8 cellular contexts compared by ENCODE assay signal in genomic region chr15:25783607-25784131, GRCh38.
DNase-seq lines count a peak whose midpoint lies in the region; ATAC-seq and TF ChIP-seq lines count a peak whose summit lies in the region.

No MANE protein-coding gene starts in this region.

- POLR2A ChIA-PET in WTC11 (lab: Charles Lee): interaction anchor here (0.5 to 1.0 kb wide), 3 partner anchors 98 to 299 kb away, joined by 3 to 7 read pairs (median 3); no protein-coding TSS in a partner anchor

- no peaks in the 10 kb centered on the region for H3K36me3 Mint-ChIP-seq in WTC11
- H3K36me3 Mint-ChIP-seq in endothelial cell (ENCODE audit: low read depth, unreplicated experiment): no peaks in the 10 kb centered on the region

- no peak for DNase-seq in GM20000 (ENCODE audit: low spot score)
- peak; percentile 86 for DNase-seq in WTC11 (ENCODE audit: low spot score)
- DNase-seq in endothelial cell (ENCODE audit: low spot score): peak; percentile 61
- DNase-seq in stimulated activated CD4-positive, alpha-beta T cell treated with anti-CD3 and anti-CD28 coated beads, Interleukin-4, amount 100 ng/mL, for 24 hours: peak; percentile 54
- DNase-seq in head of caudate nucleus: no peak
- no peak for DNase-seq in GM19238 (ENCODE audit: insufficient read length, low spot score)

- H3K4me1 Mint-ChIP-seq in WTC11 (peaks cover 18% of the 10 kb centered on the region), endothelial cell (ENCODE audit: unreplicated experiment) (no peaks in the 10 kb centered on the region)

- no peaks in the 10 kb centered on the region for H3K27me3 Mint-ChIP-seq in WTC11 (ENCODE audit: low read depth)
- H3K27me3 Mint-ChIP-seq in endothelial cell (ENCODE audit: unreplicated experiment): peaks cover under 1% of the 10 kb centered on the region

- intact Hi-C loops in head of caudate nucleus (cut with DNase I): no loop called here

- H3K4me3 Mint-ChIP-seq in WTC11 (no peak overlapping the region), endothelial cell (ENCODE audit: unreplicated experiment) (no peak overlapping the region)

- TF ChIP-seq CTCF in GM20000 (IDR thresholded peaks at IDR 0.05; ENCODE audit: extremely low read depth, missing control alignments): peak; percentile 9
- peak; percentile 69 for TF ChIP-seq CTCF in WTC11 (IDR thresholded peaks at IDR 0.05)
- TF ChIP-seq CTCF in endothelial cell (IDR thresholded peaks at IDR 0.05; ENCODE audit: unreplicated experiment): peak; percentile 72

- H3K27ac Mint-ChIP-seq in WTC11: no peak overlapping the region
- H3K27ac Mint-ChIP-seq in endothelial cell (ENCODE audit: unreplicated experiment): no peak overlapping the region

- CTCF ChIA-PET in WTC11 (lab: Charles Lee): interaction anchor here (0.5 to 3.4 kb wide), 67 partner anchors 10 to 1097 kb away, joined by 3 to 72 read pairs (median 4); partner anchors contain the start of genes ATP10A and GABRA5

- no peaks in the 10 kb centered on the region for H3K9me3 Mint-ChIP-seq in WTC11
- no peaks in the 10 kb centered on the region for H3K9me3 Mint-ChIP-seq in endothelial cell (ENCODE audit: unreplicated experiment)

- ATAC-seq in WTC11 (peak; percentile 80), HG02588 (IDR thresholded peaks at IDR 0.05; ENCODE audit: unreplicated experiment) (no peak), HG03432 (IDR thresholded peaks at IDR 0.05; ENCODE audit: unreplicated experiment) (no peak)

TF ChIP-seq in WTC11, 78 proteins besides CTCF, POLR2A, EP300 and RAD21 (continues in another document):
- TF ChIP-seq ZNF423 (CRISPR knock-in tag; IDR thresholded peaks at IDR 0.05): 0 out of 2 replicates have a peak, but pooled peaks have one; percentile 6
- no peak for TF ChIP-seq RELA (CRISPR knock-in tag; IDR thresholded peaks at IDR 0.05; ENCODE audit: borderline replicate concordance)
- TF ChIP-seq STAT6 (CRISPR knock-in tag; conservative IDR thresholded peaks at IDR 0.05; ENCODE audit: low read depth): no peak
- TF ChIP-seq ZNF416 (CRISPR knock-in tag; IDR thresholded peaks at IDR 0.05): no peak
- TF ChIP-seq CDX4 (CRISPR knock-in tag; IDR thresholded peaks at IDR 0.05; ENCODE audit: borderline replicate concordance): no peak
- TF ChIP-seq NR2C2 (CRISPR knock-in tag; IDR thresholded peaks at IDR 0.05): no peak
- TF ChIP-seq ARID4B (CRISPR knock-in tag; IDR thresholded peaks at IDR 0.05; ENCODE audit: borderline replicate concordance): no peak
- TF ChIP-seq MYBL2 (CRISPR knock-in tag; IDR thresholded peaks at IDR 0.05): no peak
- TF ChIP-seq USF1 (CRISPR knock-in tag; IDR thresholded peaks at IDR 0.05): 0 out of 2 replicates have a peak, but pooled peaks have one; percentile 15
- no peak for TF ChIP-seq SP1 (CRISPR knock-in tag; conservative IDR thresholded peaks at IDR 0.05)
- TF ChIP-seq ZNF425 (CRISPR knock-in tag; conservative IDR thresholded peaks at IDR 0.05): no peak
- no peak for TF ChIP-seq E2F1 (CRISPR knock-in tag; IDR thresholded peaks at IDR 0.05)
- TF ChIP-seq CREM (CRISPR knock-in tag; IDR thresholded peaks at IDR 0.05): no peak
- TF ChIP-seq MAX (CRISPR knock-in tag; IDR thresholded peaks at IDR 0.05): peak; percentile 61; the same call in 1 of the 2 replicates
- no peak for TF ChIP-seq OVOL2 (CRISPR knock-in tag; IDR thresholded peaks at IDR 0.05; ENCODE audit: borderline replicate concordance)
- no peak for TF ChIP-seq TCF7 (CRISPR knock-in tag; IDR thresholded peaks at IDR 0.05; ENCODE audit: low read depth)

Comparison
In these comparisons a context has a peak if more than half of its experiments do, and no peak if none do; other contexts are left out.
1. DNase-seq: peak in WTC11 (single experiment), endothelial cell (single experiment) and stimulated activated CD4-positive, alpha-beta T cell treated with anti-CD3 and anti-CD28 coated beads, Interleukin-4, amount 100 ng/mL, for 24 hours (single experiment); none in GM20000 (single experiment), head of caudate nucleus (0 of 42) and GM19238 (single experiment).
2. CTCF ChIP-seq: peak in every context shown above with its lines; median percentile 72 in endothelial cell; 69 in WTC11; 9 in GM20000.